In genomic region chr1:199700551-199700950, GRCh38 we compare ENCODE assay signal across 17 cellular contexts.
DNase-seq lines count a peak whose midpoint lies in the region; TF ChIP-seq lines count a peak whose summit lies in the region.
"Had no signal": no experiment of that assay in that cellular context is flagged by ENCODE, and none has a peak within 500 bp of the region (broad histone marks: within the 10 kb centered on the region; RNA-seq: fewer than 3 reads in every experiment).

No MANE protein-coding gene starts in this region.

- H3K79me2 ChIP-seq in osteoblast (ENCODE audit: insufficient read depth, low read length) = no peaks in the 10 kb centered on the region

- no peak for TF ChIP-seq POLR2A in esophagus squamous epithelium (IDR thresholded peaks at IDR 0.05)

- H3K4me1 ChIP-seq in osteoblast (ENCODE audit: insufficient read depth, low read length) (no peaks in the 10 kb centered on the region), esophagus squamous epithelium (no peaks in the 10 kb centered on the region)

- H3K9me3 ChIP-seq in osteoblast (ENCODE audit: low read depth, low read length) (no peaks in the 10 kb centered on the region), esophagus squamous epithelium (no peaks in the 10 kb centered on the region)

- H3K27ac Mint-ChIP-seq in activated naive CD4-positive, alpha-beta T cell treated with anti-CD3 and anti-CD28 coated beads, Interleukin-2, amount 50 U/mL, for 24 hours = peak overlapping the region; percentile 59
- no peak overlapping the region for H3K27ac Mint-ChIP-seq in activated naive CD4-positive, alpha-beta T cell treated with anti-CD3 and anti-CD28 coated beads for 36 hours
- H3K27ac Mint-ChIP-seq in HFFc6 = no peak overlapping the region; the same call in 1 of the 2 replicates
- H3K27ac Mint-ChIP-seq: CD4-positive, CD25-positive, alpha-beta regulatory T cell had no signal

- peaks cover 2% of the 10 kb centered on the region for H3K27me3 Mint-ChIP-seq in activated naive CD4-positive, alpha-beta T cell treated with anti-CD3 and anti-CD28 coated beads, Interleukin-2, amount 50 U/mL, for 24 hours
- H3K27me3 Mint-ChIP-seq in activated naive CD4-positive, alpha-beta T cell treated with anti-CD3 and anti-CD28 coated beads for 36 hours (ENCODE audit: low read depth) = peaks cover 3% of the 10 kb centered on the region
- H3K27me3 Mint-ChIP-seq in HFFc6 (ENCODE audit: insufficient read depth) = peaks cover 3% of the 10 kb centered on the region; the same call in 1 of the 2 replicates

- peak overlapping the region; percentile 5 for H2AFZ ChIP-seq in osteoblast (ENCODE audit: low read length)

- H3K27ac ChIP-seq in osteoblast (ENCODE audit: low read depth, low read length) = no peak overlapping the region
- no peak overlapping the region for H3K27ac ChIP-seq in esophagus squamous epithelium

- 71 to 74% methylated on average over 4 of the region's 4 CpGs for WGBS in esophagus squamous epithelium, 2 donors

- intact Hi-C loops in activated naive CD4-positive, alpha-beta T cell treated with anti-CD3 and anti-CD28 coated beads for 36 hours (cut with micrococcal nuclease) = no loop called here
- intact Hi-C loops in esophagus squamous epithelium (cut with DNase I) = no loop called here

- H3K4me3 ChIP-seq in osteoblast (ENCODE audit: insufficient read depth, low read length) = peak overlapping the region; percentile 9
- no peak overlapping the region for H3K4me3 ChIP-seq in esophagus squamous epithelium

- no peak for TF ChIP-seq CTCF in HFFc6 (IDR thresholded peaks at IDR 0.05)
- TF ChIP-seq CTCF in osteoblast (IDR thresholded peaks at IDR 0.05; ENCODE audit: extremely low read depth, low read depth, low read length) = no peak
- TF ChIP-seq CTCF in esophagus squamous epithelium (IDR thresholded peaks at IDR 0.05) = no peak

- H3K9me3 Mint-ChIP-seq in activated naive CD4-positive, alpha-beta T cell treated with anti-CD3 and anti-CD28 coated beads, Interleukin-2, amount 50 U/mL, for 24 hours = no peaks in the 10 kb centered on the region
- no peaks in the 10 kb centered on the region for H3K9me3 Mint-ChIP-seq in activated naive CD4-positive, alpha-beta T cell treated with anti-CD3 and anti-CD28 coated beads for 36 hours
- H3K9me3 Mint-ChIP-seq in HFFc6 = no peaks in the 10 kb centered on the region
- H3K9me3 Mint-ChIP-seq: CD4-positive, CD25-positive, alpha-beta regulatory T cell had no signal

- no peaks in the 10 kb centered on the region for H3K4me1 Mint-ChIP-seq in activated naive CD4-positive, alpha-beta T cell treated with anti-CD3 and anti-CD28 coated beads, Interleukin-2, amount 50 U/mL, for 24 hours
- H3K4me1 Mint-ChIP-seq in activated naive CD4-positive, alpha-beta T cell treated with anti-CD3 and anti-CD28 coated beads for 36 hours (ENCODE audit: low read depth) = no peaks in the 10 kb centered on the region
- H3K4me1 Mint-ChIP-seq in HFFc6 (ENCODE audit: low read depth) = peaks cover 25% of the 10 kb centered on the region
- H3K4me1 Mint-ChIP-seq: CD4-positive, CD25-positive, alpha-beta regulatory T cell had no signal

- H3K27me3 ChIP-seq in osteoblast (ENCODE audit: insufficient read depth, low read length) = no peaks in the 10 kb centered on the region
- no peaks in the 10 kb centered on the region for H3K27me3 ChIP-seq in esophagus squamous epithelium

- H3K4me3 Mint-ChIP-seq in activated naive CD4-positive, alpha-beta T cell treated with anti-CD3 and anti-CD28 coated beads, Interleukin-2, amount 50 U/mL, for 24 hours = no peak overlapping the region
- H3K4me3 Mint-ChIP-seq in activated naive CD4-positive, alpha-beta T cell treated with anti-CD3 and anti-CD28 coated beads for 36 hours = no peak overlapping the region
- peak overlapping the region; percentile 56 for H3K4me3 Mint-ChIP-seq in HFFc6
- H3K4me3 Mint-ChIP-seq: CD4-positive, CD25-positive, alpha-beta regulatory T cell had no signal

- no peaks in the 10 kb centered on the region for H3K36me3 Mint-ChIP-seq in activated naive CD4-positive, alpha-beta T cell treated with anti-CD3 and anti-CD28 coated beads, Interleukin-2, amount 50 U/mL, for 24 hours
- no peaks in the 10 kb centered on the region for H3K36me3 Mint-ChIP-seq in activated naive CD4-positive, alpha-beta T cell treated with anti-CD3 and anti-CD28 coated beads for 36 hours (ENCODE audit: low read depth)
- H3K36me3 Mint-ChIP-seq in HFFc6 (ENCODE audit: low read depth) = no peaks in the 10 kb centered on the region
- H3K36me3 Mint-ChIP-seq: CD4-positive, CD25-positive, alpha-beta regulatory T cell had no signal

- DNase-seq in activated naive CD4-positive, alpha-beta T cell treated with anti-CD3 and anti-CD28 coated beads for 36 hours = no peak
- DNase-seq in HFFc6 = no peak
- peak; percentile 51 for DNase-seq in RPMI7951 (ENCODE audit: low read depth)
- no peak for DNase-seq in osteoblast (ENCODE audit: insufficient read length, low spot score, missing footprints)
- DNase-seq in activated CD4-positive, alpha-beta T cell treated with anti-CD3 and anti-CD28 coated beads, Interleukin-2, amount 50 U/mL, for 4 hours = no peak
- no peak for DNase-seq in esophagus squamous epithelium (lab: John Stamatoyannopoulos, UW)
- DNase-seq in effector CD4-positive, alpha-beta T cell = no peak
- DNase-seq: CD4-positive, CD25-positive, alpha-beta regulatory T cell; DMS79 treated with DMSO at 0.1 percent for 48 hours; GF-D8; Kasumi-1; NCI-H1048; NCI-H1694 treated with DMSO at 0.1 percent for 48 hours; NCI-H446 treated with DMSO at 0.1 percent for 48 hours; NCI-H82; SIG-M5 had no signal

- H3K4me2 ChIP-seq in osteoblast (ENCODE audit: insufficient read depth, low read length) = peak overlapping the region; percentile 46

- H4K20me1 ChIP-seq in osteoblast (ENCODE audit: insufficient read depth, low read length) = no peaks in the 10 kb centered on the region

- CTCF ChIA-PET in activated naive CD4-positive, alpha-beta T cell treated with anti-CD3 and anti-CD28 coated beads for 36 hours (lab: Charles Lee) = no interaction called here

- no peaks in the 10 kb centered on the region for H3K36me3 ChIP-seq in osteoblast (ENCODE audit: insufficient read depth, low read length)
- H3K36me3 ChIP-seq in esophagus squamous epithelium = no peaks in the 10 kb centered on the region
